In the genomic region with DNA sequence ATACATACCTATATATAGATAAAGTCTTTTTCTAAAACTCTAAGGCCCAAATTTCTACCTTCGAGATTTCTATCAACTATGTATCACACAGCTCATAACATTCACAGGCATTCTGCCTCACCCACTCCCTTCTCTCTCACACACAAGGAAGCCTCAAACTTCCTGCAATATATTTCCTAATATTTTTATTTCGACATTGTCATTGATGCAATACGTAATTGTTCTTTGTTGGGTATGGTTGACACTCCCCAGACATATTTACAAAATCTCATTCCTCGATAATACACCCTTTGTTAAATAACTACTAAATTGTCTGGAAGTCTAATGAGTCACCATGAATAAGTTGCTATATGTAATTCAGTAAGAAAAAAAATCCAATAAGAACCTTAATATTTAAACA, we compare ENCODE assay signal across 18 cellular contexts.
DNase-seq lines count a peak whose midpoint lies in the region; ATAC-seq and TF ChIP-seq lines count a peak whose summit lies in the region.
"Had no signal": no experiment of that assay in that cellular context is flagged by ENCODE, and none has a peak within 500 bp of the region (broad histone marks: within the 10 kb centered on the region; RNA-seq: fewer than 3 reads in every experiment).

No MANE protein-coding gene starts in this region.

- H3K79me2 ChIP-seq in GM23248 (ENCODE audit: insufficient read depth), result no peaks in the 10 kb centered on the region

- H3K27me3 Mint-ChIP-seq in MCF 10A (ENCODE audit: insufficient read depth, unreplicated experiment), result no peaks in the 10 kb centered on the region

- intact Hi-C loops in MCF 10A (cut with micrococcal nuclease), result no loop called here

- no peaks in the 10 kb centered on the region for H3K9me3 ChIP-seq in GM23248 (ENCODE audit: low read depth)
- H3K9me3 ChIP-seq in WERI-Rb-1 (ENCODE audit: severe bottlenecking), result no peaks in the 10 kb centered on the region

- CTCF ChIA-PET in MCF 10A (lab: Yijun Ruan, JAX), result interaction anchor here (1.4 kb wide), 1 partner anchor 38 kb away, joined by 3 read pairs; no protein-coding TSS in a partner anchor

- H3K27me3 ChIP-seq in GM23248 (replicated peaks; ENCODE audit: insufficient read depth) (no peaks in the 10 kb centered on the region), foreskin keratinocyte (no peaks in the 10 kb centered on the region), WERI-Rb-1 (ENCODE audit: insufficient read depth, low read depth, severe bottlenecking) (no peaks in the 10 kb centered on the region)
- H3K27me3 ChIP-seq: BLaER1 treated with 17β-estradiol and CSF1 and Interleukin-3, amounts not matched to agents 10 nM and 100 nM had no signal

- POLR2A ChIA-PET in MCF 10A (lab: Yijun Ruan, JAX), result no interaction called here

- H3K4me1 ChIP-seq in GM23248 (ENCODE audit: insufficient read depth), result no peaks in the 10 kb centered on the region
- H3K4me1 ChIP-seq in foreskin keratinocyte, result peaks cover 12% of the 10 kb centered on the region

- H3K27ac ChIP-seq in GM23248 (no peak overlapping the region), foreskin keratinocyte (peak overlapping the region; percentile 74), WERI-Rb-1 (no peak overlapping the region)
- H3K27ac ChIP-seq: BLaER1 treated with 17β-estradiol and CSF1 and Interleukin-3, amounts not matched to agents 10 nM and 100 nM had no signal

- TF ChIP-seq CTCF in MCF 10A (IDR thresholded peaks at IDR 0.05; ENCODE audit: unreplicated experiment) (no peak), foreskin keratinocyte (conservative IDR thresholded peaks at IDR 0.05) (no peak), WERI-Rb-1 (IDR thresholded peaks at IDR 0.05; ENCODE audit: low read depth, low read length) (no peak)

- no peaks in the 10 kb centered on the region for H3K9me3 Mint-ChIP-seq in MCF 10A (ENCODE audit: unreplicated experiment)

- peak overlapping the region; percentile 81 for H3K27ac Mint-ChIP-seq in MCF 10A (ENCODE audit: low read depth, unreplicated experiment)

- no peak overlapping the region for H3K9ac ChIP-seq in GM23248
- H3K9ac ChIP-seq: BLaER1 treated with 17β-estradiol and CSF1 and Interleukin-3, amounts not matched to agents 10 nM and 100 nM had no signal

- 43 to 44% methylated on average over 4 of the region's 4 CpGs for WGBS in GM23248 (ENCODE audit: low coverage in 1 of 2, low lambda C conversion rate in 2 of 2, missing lambda C conversion rate in 2 of 2), 2 experiments

- no peak overlapping the region for H3K4me2 ChIP-seq in GM23248 (ENCODE audit: unreplicated experiment)
- H3K4me2 ChIP-seq: BLaER1 treated with 17β-estradiol and CSF1 and Interleukin-3, amounts not matched to agents 10 nM and 100 nM had no signal

- no peaks in the 10 kb centered on the region for H3K36me3 Mint-ChIP-seq in MCF 10A (ENCODE audit: insufficient read depth, unreplicated experiment)

- peaks cover 14% of the 10 kb centered on the region for H3K4me1 Mint-ChIP-seq in MCF 10A (ENCODE audit: insufficient read depth, unreplicated experiment)

- H3K36me3 ChIP-seq in GM23248 (ENCODE audit: low read depth), result no peaks in the 10 kb centered on the region
- H3K36me3 ChIP-seq in WERI-Rb-1, result no peaks in the 10 kb centered on the region
- H3K36me3 ChIP-seq: BLaER1 treated with 17β-estradiol and CSF1 and Interleukin-3, amounts not matched to agents 10 nM and 100 nM had no signal

- peak; percentile 50 to 69 for DNase-seq in AML-193 (lab: John Stamatoyannopoulos, UW)
- DNase-seq in GM23248, result peak; percentile 1
- DNase-seq in MCF 10A (ENCODE audit: unreplicated experiment), result peak; percentile 79
- peak; percentile 81 to 84 for DNase-seq in foreskin keratinocyte
- no peak for DNase-seq in WERI-Rb-1
- DNase-seq in cerebellar nuclear complex (lab: John Stamatoyannopoulos, UW), result no peak
- DNase-seq in stimulated activated CD4-positive, alpha-beta T cell treated with anti-CD3 and anti-CD28 coated beads, Interleukin-12 subunit alpha, Interleukin-12 subunit beta, amount 100 ng/mL, for 4 hours, result no peak
- no peak for DNase-seq in DMS79 treated with DMSO at 0.1 percent for 48 hours (lab: John Stamatoyannopoulos, UW)
- DNase-seq: H7; IMR-90; Karpas-422; NCI-H1417; NCI-H187 treated with DMSO at 0.1 percent for 48 hours; NCI-H345; NCI-H526 treated with DMSO at 0.1 percent for 48 hours; NK-92 treated with Interleukin-12 subunit alpha and Interleukin-12 subunit beta, amount 100 ng/mL, for 24 hours had no signal

- H3F3A ChIP-seq in GM23248 (ENCODE audit: insufficient read depth), result no peaks in the 10 kb centered on the region

- peak; percentile 85 for ATAC-seq in foreskin keratinocyte
- ATAC-seq: Right ventricle myocardium inferior had no signal

- in situ Hi-C loops in GM23248 (cut with MboI), result no loop called here

- BruUV-seq in MCF 10A (replicated peaks; lab: Mats Ljungman, UMichigan), result no TSS peak

- no peak overlapping the region for H3K4me3 Mint-ChIP-seq in MCF 10A (ENCODE audit: unreplicated experiment)

- H3K4me3 ChIP-seq in GM23248 (no peak overlapping the region), WERI-Rb-1 (ENCODE audit: low read depth, low read length) (no peak overlapping the region)
- H3K4me3 ChIP-seq: BLaER1 treated with 17β-estradiol and CSF1 and Interleukin-3, amounts not matched to agents 10 nM and 100 nM had no signal

- no peaks in the 10 kb centered on the region for H3K9me2 ChIP-seq in GM23248 (ENCODE audit: insufficient read depth)

- no peaks in the 10 kb centered on the region for H4K20me1 ChIP-seq in GM23248 (ENCODE audit: insufficient read depth)
- H4K20me1 ChIP-seq: BLaER1 treated with 17β-estradiol and CSF1 and Interleukin-3, amounts not matched to agents 10 nM and 100 nM had no signal

- H2AFZ ChIP-seq in GM23248, result no peak overlapping the region

Comparison
In these comparisons a context has a peak if more than half of its experiments do, and no peak if none do; other contexts are left out.
1. DNase-seq: peak in AML-193 (2 of 2), GM23248 (single experiment), MCF 10A (single experiment) and foreskin keratinocyte (2 of 2); none in WERI-Rb-1 (single experiment), cerebellar nuclear complex (0 of 2), stimulated activated CD4-positive, alpha-beta T cell treated with anti-CD3 and anti-CD28 coated beads, Interleukin-12 subunit alpha, Interleukin-12 subunit beta, amount 100 ng/mL, for 4 hours (single experiment) and DMS79 treated with DMSO at 0.1 percent for 48 hours (single experiment).